In genomic region chr11:26285593-26285992, GRCh38 we compare ENCODE assay signal across 2 cellular contexts.
TF ChIP-seq lines count a peak whose summit lies in the region.

No MANE protein-coding gene starts in this region.

TF ChIP-seq in IMR-90, 13 proteins besides CTCF, POLR2A, EP300 and RAD21 (continued from another document):
- TF ChIP-seq RFX5 (IDR thresholded peaks at IDR 0.05; ENCODE audit: low read depth, low read length) (no peak), MAZ (IDR thresholded peaks at IDR 0.05; ENCODE audit: borderline replicate concordance, low read depth, low read length) (no peak), NFE2L2 (IDR thresholded peaks at IDR 0.05; ENCODE audit: low read depth, low read length) (no peak), SMC3 (IDR thresholded peaks at IDR 0.05; ENCODE audit: low read depth, low read length) (no peak), MAFK (IDR thresholded peaks at IDR 0.05; ENCODE audit: low read depth, low read length) (peak; percentile 57), RCOR1 (IDR thresholded peaks at IDR 0.05; ENCODE audit: insufficient replicate concordance, low read length) (no peak)

TF ChIP-seq in K562, 482 proteins besides CTCF, POLR2A, EP300 and RAD21:
- TF ChIP-seq CREB5 (CRISPR knock-in tag; IDR thresholded peaks at IDR 0.05) (no peak), ZC3H8 (IDR thresholded peaks at IDR 0.05) (no peak), MBD2 (IDR thresholded peaks at IDR 0.05; ENCODE audit: borderline replicate concordance, low read depth) (no peak), MAFG (tag; conservative IDR thresholded peaks at IDR 0.05) (0 out of 2 replicates have a peak, but pooled peaks have one; percentile 17), ZNF316 (IDR thresholded peaks at IDR 0.05) (peak; percentile 43; the same call in 1 of the 2 replicates), SNAPC5 (CRISPR knock-in tag; IDR thresholded peaks at IDR 0.05) (no peak), MTA1 (IDR thresholded peaks at IDR 0.05; ENCODE audit: borderline replicate concordance) (no peak), E2F8 (IDR thresholded peaks at IDR 0.05; ENCODE audit: low read depth, partially characterized antibody) (no peak), C11orf30 (IDR thresholded peaks at IDR 0.05; ENCODE audit: low read depth) (peak; percentile 33; the same call in 1 of the 2 replicates), TRIM25 (IDR thresholded peaks at IDR 0.05; ENCODE audit: borderline replicate concordance) (no peak), MCM2 (IDR thresholded peaks at IDR 0.05; ENCODE audit: low read depth) (no peak), THAP7 (CRISPR knock-in tag; IDR thresholded peaks at IDR 0.05) (no peak), RBM15 (IDR thresholded peaks at IDR 0.05; ENCODE audit: insufficient read depth, low read length) (no peak), ZFP36 (IDR thresholded peaks at IDR 0.05; ENCODE audit: low read depth, low read length, partially characterized antibody) (no peak), ELF2 (CRISPR knock-in tag; IDR thresholded peaks at IDR 0.05) (no peak)
TF ChIP-seq in K562: peak in this region for 3.
